8 cellular contexts compared by ENCODE assay signal in genomic region chr11:118436639-118437045, GRCh38. TPM values are rescaled to one million over a fixed set of nuclear protein-coding genes. Genes with fewer than 3 reads are reported as not detected.
DNase-seq lines count a peak whose midpoint lies in the region; ATAC-seq, FAIRE-seq and TF ChIP-seq lines count a peak whose summit lies in the region.

No MANE protein-coding gene starts in this region.

- TF ChIP-seq RAD21 in HCT116 (IDR thresholded peaks at IDR 0.05; ENCODE audit: low read depth) (no peak), GM12878 (IDR thresholded peaks at IDR 0.05; ENCODE audit: insufficient read depth, low read depth, low read length) (no peak)

- H4K20me1 ChIP-seq in HCT116 (ENCODE audit: insufficient read depth) (peaks cover 17% of the 10 kb centered on the region), PC-3 (ENCODE audit: low read length) (peaks cover 40% of the 10 kb centered on the region), GM12878 (ENCODE audit: control insufficient read depth, insufficient read depth) (no peaks in the 10 kb centered on the region; the same call in 1 of the 2 replicates)

- SMC1A ChIA-PET in GM12878 (lab: Charles Lee; ENCODE audit: uncharacterized antibody, unreplicated experiment): interaction anchor here (1.7 kb wide), 1 partner anchor 32 kb away, joined by 6 read pairs; no protein-coding TSS in a partner anchor

- H3K4me1 ChIP-seq in ES-I3 (ENCODE audit: insufficient read depth, low read length): peaks cover 9% of the 10 kb centered on the region; the same call in 1 of the 2 replicates
- peaks cover 16 to 28% of the 10 kb centered on the region in 2 experiments for H3K4me1 ChIP-seq in HCT116 (ENCODE audit: control insufficient read depth in 1 of 2, insufficient read depth in 2 of 2, low read length in 2 of 2)
- H3K4me1 ChIP-seq in PC-3 (ENCODE audit: insufficient read depth, low read length): peaks cover 30% of the 10 kb centered on the region
- H3K4me1 ChIP-seq in GM12878 (ENCODE audit: control insufficient read depth, insufficient read depth, low read length): peaks cover 9% of the 10 kb centered on the region; the same call in 1 of the 2 replicates
- peaks cover 12 to 22% of the 10 kb centered on the region in 2 donors for H3K4me1 ChIP-seq in kidney (ENCODE audit: control insufficient read depth in 1 of 2, insufficient read depth in 1 of 2, low read depth in 1 of 2, low read length in 2 of 2)

- H3K27me3 ChIP-seq in HCT116 (ENCODE audit: insufficient read depth, low read length) (no peaks in the 10 kb centered on the region), PC-3 (ENCODE audit: low read length) (no peaks in the 10 kb centered on the region), GM12878 (replicated peaks in 1 of 2; ENCODE audit: control insufficient read depth in 2 of 2, insufficient read depth in 2 of 2, low read length in 1 of 2) (no peaks in the 10 kb centered on the region)

- H3K4me2 ChIP-seq in HCT116 (ENCODE audit: low read length): peak overlapping the region; percentile 92
- H3K4me2 ChIP-seq in PC-3 (ENCODE audit: low read length): peak overlapping the region; percentile 99
- H3K4me2 ChIP-seq in GM12878 (ENCODE audit: control insufficient read depth, insufficient read depth): peak overlapping the region; percentile 26

- peak; percentile 21 for ATAC-seq in HCT116
- peak; percentile 0; the same call in 1 of the 2 replicates for ATAC-seq in PC-3
- ATAC-seq in GM12878: peak; percentile 1; the same call in 1 of the 3 replicates

- H3K27ac ChIP-seq in HCT116 (ENCODE audit: low read depth, low read length): peak overlapping the region; percentile 81
- H3K27ac ChIP-seq in PC-3 (ENCODE audit: low read length): no peak overlapping the region
- H3K27ac ChIP-seq in GM12878 (ENCODE audit: control insufficient read depth, insufficient read depth): peak overlapping the region; percentile 69
- H3K27ac ChIP-seq in kidney (ENCODE audit: low read depth in 2 of 2, low read length in 2 of 2): peak overlapping the region; percentile 85 to 86

- CTCF ChIA-PET in HCT116 (lab: Charles Lee) (interaction anchor here (0.6 to 1.4 kb wide), 2 partner anchors 141 to 229 kb away, joined by 3 to 5 read pairs; no protein-coding TSS in a partner anchor), PC-3 (lab: Charles Lee) (interaction anchor here (0.6 kb wide), 1 partner anchor 158 kb away, joined by 7 read pairs; no protein-coding TSS in a partner anchor), GM12878 (lab: Yijun Ruan, JAX) (no interaction called here)

- H3F3A ChIP-seq in PC-3 (ENCODE audit: low read length, unreplicated experiment): no peaks in the 10 kb centered on the region

- under 1% methylated on average over 19 of the region's 48 CpGs for WGBS in GM12878 (ENCODE audit: insufficient coverage, insufficient replicate concordance, low lambda C conversion rate, missing lambda C conversion rate)

- peak overlapping the region; percentile 65 for H3K9ac ChIP-seq in ES-I3 (ENCODE audit: low read depth, low read length)
- H3K9ac ChIP-seq in HCT116 (ENCODE audit: low read length): peak overlapping the region; percentile 79
- peak overlapping the region; percentile 67 for H3K9ac ChIP-seq in PC-3 (ENCODE audit: low read length)
- peak overlapping the region; percentile 87 for H3K9ac ChIP-seq in GM12878 (ENCODE audit: control insufficient read depth, insufficient read depth, low read length)
- H3K9ac ChIP-seq in kidney (ENCODE audit: low read length in 2 of 2): peak overlapping the region; percentile 82 to 87

- TF ChIP-seq CTCF in HCT116 (IDR thresholded peaks at IDR 0.05 in 2 of 3, conservative IDR thresholded peaks at IDR 0.05 in 1 of 3; ENCODE audit: borderline replicate concordance in 1 of 3, insufficient read depth in 1 of 3, low read depth in 2 of 3, low read length in 2 of 3) (no peak), PC-3 (conservative IDR thresholded peaks at IDR 0.05; ENCODE audit: low read depth, low read length) (no peak), GM12878 (IDR thresholded peaks at IDR 0.05 in 2 of 3, conservative IDR thresholded peaks at IDR 0.05 in 1 of 3; ENCODE audit: control insufficient read depth in 2 of 3, extremely low read depth in 1 of 3, insufficient read depth in 1 of 3, low read depth in 3 of 3, low read length in 3 of 3) (no peak), kidney (IDR thresholded peaks at IDR 0.05; ENCODE audit: borderline replicate concordance, extremely low read depth, insufficient read depth) (no peak)

- RAD21 ChIA-PET in HCT116 (lab: Charles Lee; ENCODE audit: low non-redundant PET in 1 of 2, low total read pairs in 2 of 2, uncharacterized antibody in 2 of 2, unreplicated experiment in 2 of 2) (interaction anchor here in 1 of 2 experiments (0.7 to 0.8 kb wide), 2 partner anchors 21 to 182 kb away, joined by 3 to 4 read pairs; no protein-coding TSS in a partner anchor), GM12878 (lab: Charles Lee; ENCODE audit: unreplicated experiment) (interaction anchor here (0.5 to 3.0 kb wide), 5 partner anchors 12 to 52 kb away, joined by 3 to 12 read pairs (median 8); no protein-coding TSS in a partner anchor)

- H2AFZ ChIP-seq in HCT116 (ENCODE audit: low read depth, low read length, poor library complexity, severe bottlenecking): no peak overlapping the region
- peak overlapping the region; percentile 63 for H2AFZ ChIP-seq in PC-3 (ENCODE audit: low read length)
- peak overlapping the region; percentile 33; the same call in 1 of the 2 replicates for H2AFZ ChIP-seq in GM12878 (ENCODE audit: control insufficient read depth, low read depth, low read length)

- BruUV-seq in HCT116 (replicated peaks; lab: Mats Ljungman, UMichigan): no TSS peak
- BruUV-seq in PC-3 (replicated peaks; lab: Mats Ljungman, UMichigan): no TSS peak
- no TSS peak for BruUV-seq in GM12878 (replicated peaks; lab: Mats Ljungman, UMichigan)

- in situ Hi-C loops in GM12878 (cut with MboI): no loop called here

- peaks cover 51% of the 10 kb centered on the region for H3K79me2 ChIP-seq in HCT116 (ENCODE audit: insufficient read depth, low read length)
- H3K79me2 ChIP-seq in PC-3 (ENCODE audit: low read length): peaks cover 51% of the 10 kb centered on the region
- peaks cover 53% of the 10 kb centered on the region for H3K79me2 ChIP-seq in GM12878 (ENCODE audit: control insufficient read depth, insufficient read depth, low read length)

- FAIRE-seq in GM12878 (lab: Jason Lieb, UNC): no peak
- no peak for FAIRE-seq in kidney (lab: Jason Lieb, UNC)

- H3K4me3 ChIP-seq in HCT116 (replicated peaks in 1 of 2; ENCODE audit: low read depth in 1 of 2, low read length in 2 of 2): peak overlapping the region; percentile 69 to 83
- peak overlapping the region; percentile 82 for H3K4me3 ChIP-seq in PC-3 (ENCODE audit: low read length)
- peak overlapping the region; percentile 94 for H3K4me3 ChIP-seq in GM12878
- H3K4me3 ChIP-seq in kidney (ENCODE audit: low read length in 2 of 2): peak overlapping the region; percentile 70 to 78

- POLR2A ChIA-PET in HCT116 (lab: Charles Lee): interaction anchor here (1.0 kb wide), 2 partner anchors 11 to 110 kb away, joined by 3 read pairs; no protein-coding TSS in a partner anchor
- POLR2A ChIA-PET in PC-3 (lab: Charles Lee; ENCODE audit: unreplicated experiment): no interaction called here
- POLR2A ChIA-PET in GM12878 (lab: Charles Lee): interaction anchor here (0.7 to 1.8 kb wide), 3 partner anchors 11 to 184 kb away, joined by 4 to 14 read pairs (median 4); partner anchors contain the start of gene MPZL3

- DNase-seq in HCT116 (ENCODE audit: low read depth, low spot score): no peak
- DNase-seq in PC-3: peak; percentile 15
- no peak for DNase-seq in GM12878 (ENCODE audit: low read depth, low spot score)
- DNase-seq in kidney: peak; percentile 85
- DNase-seq in stimulated activated CD8-positive, alpha-beta memory T cell treated with anti-CD3 and anti-CD28 coated beads, Interleukin-12 subunit alpha, Interleukin-12 subunit beta, amount 100 ng/mL, for 4 hours (ENCODE audit: low read depth): peak; percentile 3
- no peak for DNase-seq in middle frontal gyrus (ENCODE audit: extremely low spot score, low spot score)
- DNase-seq in inferior parietal cortex (ENCODE audit: extremely low spot score): no peak

- H3K36me3 ChIP-seq in ES-I3 (ENCODE audit: insufficient read depth, low read length): no peaks in the 10 kb centered on the region; the same call in 1 of the 2 replicates
- no peaks in the 10 kb centered on the region for H3K36me3 ChIP-seq in HCT116 (ENCODE audit: control insufficient read depth in 1 of 2, insufficient read depth in 2 of 2, low read length in 2 of 2)
- H3K36me3 ChIP-seq in PC-3 (ENCODE audit: low read depth, low read length): no peaks in the 10 kb centered on the region
- H3K36me3 ChIP-seq in GM12878 (ENCODE audit: control insufficient read depth in 2 of 2, insufficient read depth in 2 of 2, low read length in 1 of 2): no peaks in the 10 kb centered on the region
- H3K36me3 ChIP-seq in kidney (ENCODE audit: control insufficient read depth in 1 of 2, insufficient read depth in 2 of 2, low read length in 2 of 2): no peaks in the 10 kb centered on the region

- H3K9me2 ChIP-seq in HCT116 (ENCODE audit: insufficient read depth) (no peaks in the 10 kb centered on the region), PC-3 (replicated peaks; ENCODE audit: low read length) (no peaks in the 10 kb centered on the region)

- no peaks in the 10 kb centered on the region for H3K9me3 ChIP-seq in ES-I3 (ENCODE audit: control insufficient read depth, insufficient read depth, low read length)
- H3K9me3 ChIP-seq in HCT116 (ENCODE audit: control insufficient read depth in 1 of 2, insufficient read depth in 1 of 2, low read depth in 1 of 2, low read length in 2 of 2): no peaks in the 10 kb centered on the region
- no peaks in the 10 kb centered on the region for H3K9me3 ChIP-seq in PC-3 (ENCODE audit: low read length)
- H3K9me3 ChIP-seq in GM12878 (replicated peaks; ENCODE audit: control insufficient read depth, insufficient read depth, low read length): no peaks in the 10 kb centered on the region
- H3K9me3 ChIP-seq in kidney (ENCODE audit: control insufficient read depth in 1 of 2, low read length in 2 of 2): no peaks in the 10 kb centered on the region

- intact Hi-C loops in HCT116 (cut with micrococcal nuclease): loop anchor here (1.0 kb wide), 1 partner anchor 35 kb away; the partner anchor contains the start of gene ATP5MG
- intact Hi-C loops in PC-3 (cut with micrococcal nuclease): no loop called here
- intact Hi-C loops in GM12878 (cut with micrococcal nuclease; ENCODE audit: unreplicated experiment): loop anchor here (10.0 kb wide), 1 partner anchor 622 kb away; no protein-coding TSS in a partner anchor
- intact Hi-C loops in kidney (cut with DNase I): no loop called here

- TF ChIP-seq POLR2A in HCT116 (IDR thresholded peaks at IDR 0.05; ENCODE audit: borderline replicate concordance, extremely low read depth, insufficient read depth, insufficient read length) (no peak), GM12878 (IDR thresholded peaks at IDR 0.05; ENCODE audit: low read depth, low read length) (no peak; the same call in none of the 2 replicates)

- TF ChIP-seq EP300 in GM12878 (IDR thresholded peaks at IDR 0.05; ENCODE audit: borderline replicate concordance in 1 of 2, control insufficient read depth in 1 of 2, low read depth in 2 of 2, low read length in 2 of 2): no peak

RNA-seq across cellular contexts. Expression of gene KMT2A, which starts 0.3 kb away (rescaled TPM):
- total RNA-seq in HCT116 (2021; ENCODE audit: unreplicated experiment) (50.4 TPM), PC-3 (2014; rRNA removed) (35.3 and 38.2 TPM in 2 replicates), GM12878 (2014; rRNA removed) (24.9 and 25.2 TPM in 2 replicates), GM12878 (2014; rRNA removed; fragmentation: Illumina TruSeq; extraction: Trizol) (28.1 and 30.4 TPM in 2 replicates), GM12878 (2021) (52.6 and 56.9 TPM in 2 replicates), kidney (85.1 TPM)
- polyA plus RNA-seq in HCT116 (2012): 28.9 and 29.2 TPM in 2 replicates
- total RNA-seq in GM12878 (2013; cell fraction: nucleolus; rRNA removed): 276 and 281 TPM in 2 replicates
- polyA plus RNA-seq in GM12878 (2011; ENCODE audit: low read depth): 21.9 TPM
- polyA plus RNA-seq in GM12878 (2011; rRNA removed) (25.7 and 27.1 TPM in 2 replicates), GM12878 (2014; fragmentation: Illumina TruSeq; extraction: Trizol) (38.6 and 39.0 TPM in 2 replicates), GM12878 (2014; fragmentation: Nextera tagmentation; extraction: Ambion mirVana) (1 to 10 TPM; 6.1 to 7.4 TPM), GM12878 (2014; rRNA removed) (25.4 and 28.9 TPM in 2 replicates), GM12878 (2016; fragmentation: Nextera tagmentation; extraction: Ambion mirVana) (10 to 100 TPM; 11.2 to 12.7 TPM), kidney (ENCODE audit: insufficient read depth, low read depth, low replicate concordance) (5.6 TPM)
- polyA plus RNA-seq in GM12878 (2011; cell fraction: cytosol; rRNA removed): 27.8 and 30.6 TPM in 2 replicates
- polyA plus RNA-seq in GM12878 (2011; cell fraction: nucleus; rRNA removed): 106 and 129 TPM in 2 replicates
- polyA plus RNA-seq in GM12878 (2012): 24.1 and 29.5 TPM in 2 replicates
- 83.9 and 95.8 TPM in 2 replicates for polyA minus RNA-seq in GM12878 (2011; rRNA and poly(A)+ RNA removed)
- polyA minus RNA-seq in GM12878 (2011; cell fraction: cytosol; rRNA and poly(A)+ RNA removed): 25.9 and 28.2 TPM in 2 replicates
- polyA minus RNA-seq in GM12878 (2011; cell fraction: nucleus; rRNA and poly(A)+ RNA removed): 103 and 145 TPM in 2 replicates

RNA-seq across cellular contexts. Expression of gene ATP5MG, which starts 35.2 kb away (rescaled TPM):
- 205 TPM for total RNA-seq in HCT116 (2021; ENCODE audit: unreplicated experiment)
- 224 and 260 TPM in 2 replicates for polyA plus RNA-seq in HCT116 (2012)
- 256 and 375 TPM in 2 replicates for total RNA-seq in PC-3 (2014; rRNA removed)
- 24.1 and 29.2 TPM in 2 replicates for total RNA-seq in GM12878 (2013; cell fraction: nucleolus; rRNA removed)
- 211 and 295 TPM in 2 replicates for total RNA-seq in GM12878 (2014; rRNA removed)
- 317 and 321 TPM in 2 replicates for total RNA-seq in GM12878 (2014; rRNA removed; fragmentation: Illumina TruSeq; extraction: Trizol)
- total RNA-seq in GM12878 (2021): 316 and 333 TPM in 2 replicates
- 4,287 TPM for polyA plus RNA-seq in GM12878 (2011; ENCODE audit: low read depth)
- polyA plus RNA-seq in GM12878 (2011; rRNA removed): 735 and 1,009 TPM in 2 replicates
- polyA plus RNA-seq in GM12878 (2011; cell fraction: cytosol; rRNA removed): 470 and 534 TPM in 2 replicates
- polyA plus RNA-seq in GM12878 (2011; cell fraction: nucleus; rRNA removed): 201 and 214 TPM in 2 replicates
- polyA plus RNA-seq in GM12878 (2012): 410 and 516 TPM in 2 replicates
- 287 and 299 TPM in 2 replicates for polyA plus RNA-seq in GM12878 (2014; fragmentation: Illumina TruSeq; extraction: Trizol)
- 1,000 to 10,000 TPM; 2,154 to 2,276 TPM for polyA plus RNA-seq in GM12878 (2014; fragmentation: Nextera tagmentation; extraction: Ambion mirVana)
- polyA plus RNA-seq in GM12878 (2014; rRNA removed): 531 and 577 TPM in 2 replicates
- polyA plus RNA-seq in GM12878 (2016; fragmentation: Nextera tagmentation; extraction: Ambion mirVana): 1,000 to 10,000 TPM; 1,057 to 1,150 TPM
- polyA minus RNA-seq in GM12878 (2011; rRNA and poly(A)+ RNA removed): 71.3 and 77.4 TPM in 2 replicates
- polyA minus RNA-seq in GM12878 (2011; cell fraction: cytosol; rRNA and poly(A)+ RNA removed): 45.6 and 63.6 TPM in 2 replicates
- 12.3 and 22.5 TPM in 2 replicates for polyA minus RNA-seq in GM12878 (2011; cell fraction: nucleus; rRNA and poly(A)+ RNA removed)
- total RNA-seq in kidney: 173 TPM
- 811 TPM for polyA plus RNA-seq in kidney (ENCODE audit: insufficient read depth, low read depth, low replicate concordance)

Comparison
In these comparisons a context has a peak if more than half of its experiments do, and no peak if none do; other contexts are left out.
1. DNase-seq: peak in PC-3 (single experiment), kidney (single experiment) and stimulated activated CD8-positive, alpha-beta memory T cell treated with anti-CD3 and anti-CD28 coated beads, Interleukin-12 subunit alpha, Interleukin-12 subunit beta, amount 100 ng/mL, for 4 hours (single experiment); none in HCT116 (single experiment), GM12878 (single experiment), middle frontal gyrus (single experiment) and inferior parietal cortex (single experiment).
2. H3K4me2 ChIP-seq: peak in every context shown above with its lines; median percentile 99 in PC-3; 92 in HCT116; 26 in GM12878.
3. intact Hi-C loops: an anchor here in HCT116 (1.0 kb wide) and GM12878 (10.0 kb wide); none called in PC-3 and kidney.
4. Peak in every context shown above with its lines, with median percentiles within 50 percentile points of each other: H3K9ac ChIP-seq, ATAC-seq and H3K4me3 ChIP-seq.